ENCODE assay signal across 24 cellular contexts in genomic region chr1:36847186-36847585, GRCh38.
"Had no signal": no experiment of that assay in that cellular context is flagged by ENCODE, and none has a peak within 500 bp of the region (broad histone marks: within the 10 kb centered on the region; RNA-seq: fewer than 3 reads in every experiment).

No MANE protein-coding gene starts in this region.

- H3K4me3 Mint-ChIP-seq: activated CD4-positive, alpha-beta memory T cell treated with anti-CD3 and anti-CD28 coated beads, Interleukin-2, amount 10 ng/mL, durations not matched to agents 7 days and 5 days; activated CD4-positive, alpha-beta T cell treated with anti-CD3 and anti-CD28 coated beads for 36 hours; activated naive CD4-positive, alpha-beta T cell treated with anti-CD3 and anti-CD28 coated beads for 36 hours; activated naive CD8-positive, alpha-beta T cell; activated T-helper 17 cell treated with anti-CD3 and anti-CD28 coated beads, Interleukin-2, amount 50 U/mL, for 72 hours; T-cell had no signal

- DNase-seq: activated CD4-positive, alpha-beta memory T cell treated with anti-CD3 and anti-CD28 coated beads, Interleukin-2, amount 10 ng/mL, durations not matched to agents 7 days and 5 days; activated CD4-positive, alpha-beta T cell treated with anti-CD3 and anti-CD28 coated beads for 36 hours; activated CD4-positive, alpha-beta T cell treated with anti-CD3 and anti-CD28 coated beads, Interleukin-2, amount 50 U/mL, for 1 hour; activated gamma-delta T cell; activated naive CD4-positive, alpha-beta T cell treated with anti-CD3 and anti-CD28 coated beads for 36 hours; activated T-cell treated with anti-CD3 and anti-CD28 coated beads for 4 hours; activated T-cell treated with anti-CD3 and anti-CD28 coated beads, Interleukin-2, amount 50 U/mL, for 48 hours; amygdala; brain microvascular endothelial cell; KG1; NCI-H1092; NCI-H1930; NCI-H2107; NCI-H226; OCI-M1; RPMI8226; T-cell; T-helper 2 cell; T1000 had no signal

- H3K4me1 Mint-ChIP-seq: activated CD4-positive, alpha-beta memory T cell treated with anti-CD3 and anti-CD28 coated beads, Interleukin-2, amount 10 ng/mL, durations not matched to agents 7 days and 5 days; activated CD4-positive, alpha-beta T cell treated with anti-CD3 and anti-CD28 coated beads for 36 hours; activated T-helper 17 cell treated with anti-CD3 and anti-CD28 coated beads, Interleukin-2, amount 50 U/mL, for 72 hours; T-cell had no signal

- H3K36me3 Mint-ChIP-seq: activated naive CD8-positive, alpha-beta T cell; T-cell had no signal

- ATAC-seq: activated CD4-positive, alpha-beta T cell treated with anti-CD3 and anti-CD28 coated beads for 36 hours; activated T-helper 17 cell treated with anti-CD3 and anti-CD28 coated beads, Interleukin-2, amount 50 U/mL, for 72 hours; Panc1; T-cell had no signal

- H3K27ac Mint-ChIP-seq: activated CD4-positive, alpha-beta memory T cell treated with anti-CD3 and anti-CD28 coated beads, Interleukin-2, amount 10 ng/mL, durations not matched to agents 7 days and 5 days; activated CD4-positive, alpha-beta T cell treated with anti-CD3 and anti-CD28 coated beads for 36 hours; activated naive CD4-positive, alpha-beta T cell treated with anti-CD3 and anti-CD28 coated beads for 36 hours; activated naive CD8-positive, alpha-beta T cell; activated T-helper 17 cell treated with anti-CD3 and anti-CD28 coated beads, Interleukin-2, amount 50 U/mL, for 72 hours; T-cell had no signal

- H3K27ac ChIP-seq: brain microvascular endothelial cell, cardiac muscle cell, SK-N-MC had no signal

- H3K9me3 Mint-ChIP-seq: activated CD4-positive, alpha-beta memory T cell treated with anti-CD3 and anti-CD28 coated beads, Interleukin-2, amount 10 ng/mL, durations not matched to agents 7 days and 5 days; activated naive CD4-positive, alpha-beta T cell treated with anti-CD3 and anti-CD28 coated beads for 36 hours; activated T-helper 17 cell treated with anti-CD3 and anti-CD28 coated beads, Interleukin-2, amount 50 U/mL, for 72 hours; T-cell had no signal

- H3K27me3 ChIP-seq: brain microvascular endothelial cell, cardiac muscle cell had no signal
